8 cellular contexts compared by ENCODE assay signal in genomic region chr4:184383497-184384055, GRCh38.
DNase-seq lines count a peak whose midpoint lies in the region; ATAC-seq and TF ChIP-seq lines count a peak whose summit lies in the region.

No MANE protein-coding gene starts in this region.

- TF ChIP-seq CTCF in AG04450 (IDR thresholded peaks at IDR 0.05; ENCODE audit: low read depth, low read length) (no peak), astrocyte of the spinal cord (IDR thresholded peaks at IDR 0.05; ENCODE audit: low read depth, low read length) (no peak), right lobe of liver (IDR thresholded peaks at IDR 0.05) (no peak), upper lobe of left lung (IDR thresholded peaks at IDR 0.05) (no peak)

- DNase-seq in AG04450 (ENCODE audit: low read depth, low spot score), result peak; percentile 90
- peak; percentile 91 for DNase-seq in HS-5 (ENCODE audit: low read depth)
- peak; percentile 92 for DNase-seq in astrocyte of the spinal cord (ENCODE audit: low read depth, low spot score)
- peak in 2 of 3 donors; percentile 44 to 69 for DNase-seq in right lobe of liver
- peak in 1 of 2 donors; percentile 51 for DNase-seq in upper lobe of left lung
- DNase-seq in stimulated activated CD4-positive, alpha-beta T cell treated with anti-CD3 and anti-CD28 coated beads, Interleukin-1b, Interleukin-23, amount 100 ng/mL, for 48 hours, result no peak
- DNase-seq in SIG-M5 (lab: John Stamatoyannopoulos, UW), result no peak

- TF ChIP-seq EP300 in upper lobe of left lung (IDR thresholded peaks at IDR 0.05), result no peak

- H3K9me3 ChIP-seq in AG04450 (ENCODE audit: control insufficient read depth, insufficient read depth, low read length) (no peaks in the 10 kb centered on the region), right lobe of liver (no peaks in the 10 kb centered on the region), upper lobe of left lung (no peaks in the 10 kb centered on the region)

- H3K27ac ChIP-seq in AG04450 (ENCODE audit: low read depth, low read length) (peak overlapping the region; percentile 93), right lobe of liver (peak overlapping the region; percentile 87 to 90 (median 88)), upper lobe of left lung (peak overlapping the region; percentile 45 to 86 (median 72))

- TF ChIP-seq POLR2A in right lobe of liver (IDR thresholded peaks at IDR 0.05) (no peak), upper lobe of left lung (IDR thresholded peaks at IDR 0.05) (no peak)

- POLR2A ChIA-PET in AG04450 (lab: Yijun Ruan, JAX), result interaction anchor here (0.6 to 1.6 kb wide), 5 partner anchors 25 to 154 kb away, joined by 3 to 8 read pairs (median 3); partner anchors contain the start of gene IRF2

- WGBS in right lobe of liver (ENCODE audit: insufficient coverage, low coverage, low lambda C conversion rate, missing lambda C conversion rate), result 17% methylated on average over 8 of the region's 8 CpGs
- 32 to 42% methylated on average over 7 to 8 of the region's 8 CpGs for WGBS in upper lobe of left lung, 2 donors

- H3K36me3 ChIP-seq in right lobe of liver, result peaks cover 0 to 8% (median 2%) of the 10 kb centered on the region in 4 donors
- H3K36me3 ChIP-seq in upper lobe of left lung, result peaks cover 0 to 19% (median 2%) of the 10 kb centered on the region in 4 donors

- H3K27me3 ChIP-seq in AG04450 (ENCODE audit: control insufficient read depth, insufficient read depth, low read length) (no peaks in the 10 kb centered on the region), right lobe of liver (no peaks in the 10 kb centered on the region), upper lobe of left lung (no peaks in the 10 kb centered on the region)

- peaks cover 7 to 66% (median 33%) of the 10 kb centered on the region in 4 donors for H3K4me1 ChIP-seq in right lobe of liver
- H3K4me1 ChIP-seq in upper lobe of left lung, result peaks cover 42 to 55% (median 54%) of the 10 kb centered on the region in 4 donors

- peak overlapping the region; percentile 50 for H3K4me3 ChIP-seq in AG04450 (ENCODE audit: low read depth, low read length)
- H3K4me3 ChIP-seq in astrocyte of the spinal cord (ENCODE audit: low read depth, low read length), result peak overlapping the region; percentile 35
- peak overlapping the region; percentile 6 to 39 (median 17) for H3K4me3 ChIP-seq in right lobe of liver
- peak overlapping the region in 2 of 4 donors; percentile 21 to 24 for H3K4me3 ChIP-seq in upper lobe of left lung

- CTCF ChIA-PET in AG04450 (lab: Charles Lee), result interaction anchor here (2.2 kb wide), 1 partner anchor 119 kb away, joined by 9 read pairs; no protein-coding TSS in a partner anchor

- intact Hi-C loops in right lobe of liver (cut with DNase I), result loop anchor here (5.0 kb wide), 1 partner anchor 36 kb away; no protein-coding TSS in a partner anchor

- in situ Hi-C loops in astrocyte of the spinal cord (cut with HindIII; ENCODE audit: low sequenced_read_pairs), result no loop called here

- ATAC-seq in right lobe of liver (peak; percentile 40 to 59 (median 52)), upper lobe of left lung (ENCODE audit: low FRiP score in 2 of 2) (peak; percentile 38 to 90), GM18907 (IDR thresholded peaks at IDR 0.05; ENCODE audit: unreplicated experiment) (no peak)

Comparison
In these comparisons a context has a peak if more than half of its experiments do, and no peak if none do; other contexts are left out.
1. DNase-seq: peak in AG04450 (single experiment), HS-5 (single experiment), astrocyte of the spinal cord (single experiment) and right lobe of liver (2 of 3); none in stimulated activated CD4-positive, alpha-beta T cell treated with anti-CD3 and anti-CD28 coated beads, Interleukin-1b, Interleukin-23, amount 100 ng/mL, for 48 hours (single experiment) and SIG-M5 (single experiment).
2. Peak in every context shown above with its lines, with median percentiles within 50 percentile points of each other: H3K27ac ChIP-seq.